Comparison of ENCODE assay signal across 23 cellular contexts in genomic region chr1:17869826-17870225, GRCh38.
"Had no signal": no experiment of that assay in that cellular context is flagged by ENCODE, and none has a peak within 500 bp of the region (broad histone marks: within the 10 kb centered on the region; RNA-seq: fewer than 3 reads in every experiment).

No MANE protein-coding gene starts in this region.

- H3K27me3 ChIP-seq: body of pancreas, foreskin keratinocyte, thyroid gland had no signal

- ATAC-seq: activated CD4-positive, CD25-positive, alpha-beta regulatory T cell treated with anti-CD3 and anti-CD28 coated beads, Interleukin-2, amount 50 U/mL, for 24 hours; activated naive CD8-positive, alpha-beta T cell treated with anti-CD3 and anti-CD28 coated beads, Interleukin-2, amount 50 U/mL, for 24 hours; body of pancreas; foreskin keratinocyte; left lobe of liver; naive thymus-derived CD4-positive, alpha-beta T cell; stimulated activated naive CD8-positive, alpha-beta T cell treated with anti-CD3 and anti-CD28 coated beads, Interleukin-15, Interleukin-2, amounts not matched to agents 100 U/mL and 50 U/mL, for 24 hours had no signal

- H3K4me3 ChIP-seq: body of pancreas, lung, thyroid gland had no signal

- H3K9me3 ChIP-seq: body of pancreas, thyroid gland had no signal

- H3K36me3 ChIP-seq: thyroid gland had no signal

- H3K4me1 ChIP-seq: body of pancreas, thyroid gland had no signal

- H3K27ac Mint-ChIP-seq: activated CD4-positive, alpha-beta memory T cell treated with anti-CD3 and anti-CD28 coated beads, Interleukin-2, amount 10 ng/mL, durations not matched to agents 7 days and 5 days; activated CD4-positive, alpha-beta T cell treated with anti-CD3 and anti-CD28 coated beads, Interleukin-2, amount 10 ng/mL, durations not matched to agents 24 days and 14 days; activated naive CD8-positive, alpha-beta T cell treated with anti-CD3 and anti-CD28 coated beads, Interleukin-2, amount 50 U/mL, for 24 hours; activated T-helper 1 cell treated with anti-CD3 and anti-CD28 coated beads, Interleukin-12 subunit alpha, Interleukin-12 subunit beta, Interleukin-2, Interleukin-4 antibody, amounts not matched to agents 30 ng/mL and 10 ng/mL and 1 ng/mL, durations not matched to agents 14 hours and 24 hours and 36 hours; naive thymus-derived CD4-positive, alpha-beta T cell; progenitor cell of endocrine pancreas had no signal

- H3K4me1 Mint-ChIP-seq: activated CD4-positive, alpha-beta memory T cell treated with anti-CD3 and anti-CD28 coated beads, Interleukin-2, amount 10 ng/mL, durations not matched to agents 7 days and 5 days; activated CD4-positive, alpha-beta T cell treated with anti-CD3 and anti-CD28 coated beads, Interleukin-2, amount 10 ng/mL, durations not matched to agents 24 days and 14 days; activated naive CD8-positive, alpha-beta T cell treated with anti-CD3 and anti-CD28 coated beads, Interleukin-2, amount 50 U/mL, for 24 hours; naive thymus-derived CD4-positive, alpha-beta T cell had no signal

- H3K4me3 Mint-ChIP-seq: activated CD4-positive, alpha-beta memory T cell treated with anti-CD3 and anti-CD28 coated beads, Interleukin-2, amount 10 ng/mL, durations not matched to agents 7 days and 5 days; activated CD4-positive, alpha-beta T cell treated with anti-CD3 and anti-CD28 coated beads, Interleukin-2, amount 10 ng/mL, durations not matched to agents 24 days and 14 days; activated naive CD8-positive, alpha-beta T cell treated with anti-CD3 and anti-CD28 coated beads, Interleukin-2, amount 50 U/mL, for 24 hours; activated T-helper 1 cell treated with anti-CD3 and anti-CD28 coated beads, Interleukin-12 subunit alpha, Interleukin-12 subunit beta, Interleukin-2, Interleukin-4 antibody, amounts not matched to agents 30 ng/mL and 10 ng/mL and 1 ng/mL, durations not matched to agents 14 hours and 24 hours and 36 hours; naive thymus-derived CD4-positive, alpha-beta T cell; neural crest cell had no signal

- H3K9me3 Mint-ChIP-seq: activated CD4-positive, alpha-beta memory T cell treated with anti-CD3 and anti-CD28 coated beads, Interleukin-2, amount 10 ng/mL, durations not matched to agents 7 days and 5 days; activated CD4-positive, alpha-beta T cell treated with anti-CD3 and anti-CD28 coated beads, Interleukin-2, amount 10 ng/mL, durations not matched to agents 24 days and 14 days; activated T-helper 1 cell treated with anti-CD3 and anti-CD28 coated beads, Interleukin-12 subunit alpha, Interleukin-12 subunit beta, Interleukin-2, Interleukin-4 antibody, amounts not matched to agents 30 ng/mL and 10 ng/mL and 1 ng/mL, durations not matched to agents 14 hours and 24 hours and 36 hours had no signal

- DNase-seq: activated CD4-positive, alpha-beta memory T cell treated with anti-CD3 and anti-CD28 coated beads, Interleukin-2, amount 10 ng/mL, durations not matched to agents 7 days and 5 days; activated CD4-positive, alpha-beta T cell treated with anti-CD3 and anti-CD28 coated beads, Interleukin-2, amount 10 ng/mL, durations not matched to agents 24 days and 14 days; activated gamma-delta T cell; activated naive CD4-positive, alpha-beta T cell treated with anti-CD3 and anti-CD28 coated beads, Interleukin-2, amount 50 U/mL, for 16 hours; activated naive CD8-positive, alpha-beta T cell treated with anti-CD3 and anti-CD28 coated beads, Interleukin-2, amount 50 U/mL, for 24 hours; activated T-cell treated with anti-CD3 and anti-CD28 coated beads for 4 hours; body of pancreas; caudate nucleus; effector memory CD4-positive, alpha-beta T cell; foreskin keratinocyte; naive thymus-derived CD4-positive, alpha-beta T cell; stimulated activated CD4-positive, alpha-beta T cell treated with anti-CD3 and anti-CD28 coated beads, Interleukin-4, amount 100 ng/mL, for 24 hours; stimulated activated naive CD8-positive, alpha-beta T cell treated with anti-CD3 and anti-CD28 coated beads, Interleukin-15, Interleukin-2, amounts not matched to agents 100 U/mL and 50 U/mL, for 24 hours; substantia nigra; T-helper 2 cell; thyroid gland had no signal

- H3K27ac ChIP-seq: body of pancreas, foreskin keratinocyte, thyroid gland, VCaP had no signal

- H3K27me3 Mint-ChIP-seq: activated CD4-positive, alpha-beta memory T cell treated with anti-CD3 and anti-CD28 coated beads, Interleukin-2, amount 10 ng/mL, durations not matched to agents 7 days and 5 days; activated CD4-positive, alpha-beta T cell treated with anti-CD3 and anti-CD28 coated beads, Interleukin-2, amount 10 ng/mL, durations not matched to agents 24 days and 14 days; activated naive CD8-positive, alpha-beta T cell treated with anti-CD3 and anti-CD28 coated beads, Interleukin-2, amount 50 U/mL, for 24 hours; progenitor cell of endocrine pancreas had no signal
